ENCODE assay signal across 9 cellular contexts in genomic region chr2:162123806-162124758, GRCh38. TPM values are rescaled to one million over a fixed set of nuclear protein-coding genes. Genes with fewer than 3 reads are reported as not detected.
DNase-seq lines count a peak whose midpoint lies in the region; ATAC-seq and TF ChIP-seq lines count a peak whose summit lies in the region.
"Had no signal": no experiment of that assay in that cellular context is flagged by ENCODE, and none has a peak within 500 bp of the region (broad histone marks: within the 10 kb centered on the region; RNA-seq: fewer than 3 reads in every experiment).

No MANE protein-coding gene starts in this region.

- no peaks in the 10 kb centered on the region for H3K4me1 ChIP-seq in tibial nerve

- no peak overlapping the region for H3K4me3 Mint-ChIP-seq in brain

- no peaks in the 10 kb centered on the region for H3K36me3 ChIP-seq in tibial nerve
- H3K36me3 ChIP-seq: BLaER1 had no signal

- H3K4me1 Mint-ChIP-seq in brain, result peaks cover 5% of the 10 kb centered on the region

- H3K27me3 Mint-ChIP-seq in brain, result no peaks in the 10 kb centered on the region

- H3K9me3 ChIP-seq in tibial nerve, result no peaks in the 10 kb centered on the region
- H3K9me3 ChIP-seq: BLaER1 had no signal

- no peak for TF ChIP-seq EP300 in tibial nerve (IDR thresholded peaks at IDR 0.05)

- H3K27ac ChIP-seq in tibial nerve, result no peak overlapping the region
- H3K27ac ChIP-seq: BLaER1 had no signal

- no peaks in the 10 kb centered on the region for H3K36me3 Mint-ChIP-seq in brain

- TF ChIP-seq CTCF in brain (conservative IDR thresholded peaks at IDR 0.05), result peak; percentile 76 to 85
- TF ChIP-seq CTCF in tibial nerve (IDR thresholded peaks at IDR 0.05), result peak; percentile 53 to 74 (median 72)

- no peak for TF ChIP-seq POLR2A in tibial nerve (IDR thresholded peaks at IDR 0.05)

- no peaks in the 10 kb centered on the region for H3K9me3 Mint-ChIP-seq in brain

- WGBS in tibial nerve, 2 donors, result 34 to 36% methylated on average over 8 to 9 of the region's 9 CpGs

- H3K4me3 ChIP-seq in tibial nerve, result no peak overlapping the region
- H3K4me3 ChIP-seq: BLaER1 had no signal

- ATAC-seq in HG02938 (IDR thresholded peaks at IDR 0.05; ENCODE audit: unreplicated experiment), result peak; percentile 36

- H3K27me3 ChIP-seq in tibial nerve, result no peaks in the 10 kb centered on the region
- H3K27me3 ChIP-seq: BLaER1 had no signal

- DNase-seq in NCI-H1436 (lab: John Stamatoyannopoulos, UW) (peak; percentile 48), NCI-H1436 treated with DMSO at 0.1 percent for 48 hours (lab: John Stamatoyannopoulos, UW) (no peak), NCI-H345 treated with DMSO at 0.1 percent for 48 hours (lab: John Stamatoyannopoulos, UW; ENCODE audit: unreplicated experiment) (peak; percentile 34), iris pigment epithelial cell (ENCODE audit: low read depth) (peak; percentile 51), tibial nerve (ENCODE audit: low spot score in 2 of 2) (peak in 1 of 2 donors; percentile 60)
- DNase-seq in NK-92 treated with Interleukin-12 subunit alpha and Interleukin-12 subunit beta, amount 100 ng/mL, for 24 hours (lab: John Stamatoyannopoulos, UW), result no peak

- H3K27ac Mint-ChIP-seq in brain, result peak overlapping the region in 3 of 5 experiments; percentile 4 to 74 (median 63)

RNA-seq across cellular contexts. Expression of gene GCG, which starts 28.0 kb away (rescaled TPM):
- polyA plus RNA-seq in brain (ENCODE audit: insufficient read depth, low read depth, low replicate concordance), result not detected
- 1 to 10 TPM in 1 of 4 donors, not detected in 3; 1.8 TPM for total RNA-seq in tibial nerve

RNA-seq across cellular contexts. Expression of gene DPP4, which starts 50.1 kb away (rescaled TPM):
- polyA plus RNA-seq in brain (ENCODE audit: insufficient read depth, low read depth, low replicate concordance), result 0.20 TPM
- 10 to 100 TPM in 3 of 4 donors, 1 to 10 TPM in 1; 5.2 to 22.8 (median 17.3) TPM for total RNA-seq in tibial nerve

Comparison
In these comparisons a context has a peak if more than half of its experiments do, and no peak if none do; other contexts are left out.
1. DNase-seq: peak in NCI-H1436 (single experiment), NCI-H345 treated with DMSO at 0.1 percent for 48 hours (single experiment) and iris pigment epithelial cell (single experiment); none in NCI-H1436 treated with DMSO at 0.1 percent for 48 hours (single experiment) and NK-92 treated with Interleukin-12 subunit alpha and Interleukin-12 subunit beta, amount 100 ng/mL, for 24 hours (single experiment).